12 cellular contexts compared by ENCODE assay signal in genomic region chr6:20868397-20869185, GRCh38.
A peak's percentile ranks its signal among the peaks of the same experiment; 100 is the strongest.
DNase-seq lines count a peak whose midpoint lies in the region; ATAC-seq, FAIRE-seq and TF ChIP-seq lines count a peak whose summit lies in the region.
"Had no signal": no experiment of that assay in that cellular context is flagged by ENCODE, and none has a peak within 500 bp of the region (broad histone marks: within the 10 kb centered on the region; RNA-seq: fewer than 3 reads in every experiment).

No MANE protein-coding gene starts in this region.

- H3K4me1 ChIP-seq in iPS-20b (ENCODE audit: insufficient read depth, low read length) = peaks cover 45% of the 10 kb centered on the region

- H3K36me3 ChIP-seq in iPS-20b (ENCODE audit: insufficient read depth, low read depth, low read length) = no peaks in the 10 kb centered on the region
- H3K36me3 ChIP-seq: HAP-1, SJSA1 had no signal

- ATAC-seq in HG02759 (IDR thresholded peaks at IDR 0.05; ENCODE audit: unreplicated experiment) = no peak

- H3K9ac ChIP-seq in iPS-20b (ENCODE audit: low read depth, low read length) = peak overlapping the region; percentile 39; the same call in 1 of the 2 replicates

- H3K9me3 ChIP-seq in iPS-20b (ENCODE audit: insufficient read depth, low read depth, low read length) = no peaks in the 10 kb centered on the region
- H3K9me3 ChIP-seq: HAP-1, SJSA1 had no signal

- no peak for DNase-seq in D721Med (ENCODE audit: insufficient read length, low spot score)
- peak; percentile 99 for DNase-seq in NCI-H146 (lab: John Stamatoyannopoulos, UW)
- DNase-seq in NCI-H524 treated with DMSO at 0.1 percent for 48 hours (lab: John Stamatoyannopoulos, UW) = peak; percentile 97
- no peak for DNase-seq in glomerular visceral epithelial cell (ENCODE audit: extremely low spot score)
- no peak for DNase-seq in RPMI8226
- DNase-seq in activated naive CD4-positive, alpha-beta T cell (lab: John Stamatoyannopoulos, UW) = no peak
- DNase-seq: immature natural killer cell; stimulated activated naive CD4-positive, alpha-beta T cell had no signal

- TF ChIP-seq CTCF in D721Med (IDR thresholded peaks at IDR 0.05; ENCODE audit: insufficient read depth, missing control alignments) = no peak

- peak overlapping the region; percentile 17 for H3K4me3 ChIP-seq in iPS-20b (ENCODE audit: low read length)
- H3K4me3 ChIP-seq: HAP-1, SJSA1 had no signal

- FAIRE-seq in D721Med (lab: Jason Lieb, UNC) = peak; percentile 82

- H3K27ac ChIP-seq in iPS-20b (ENCODE audit: low read length) = no peak overlapping the region
- H3K27ac ChIP-seq: SJSA1 had no signal

- no peaks in the 10 kb centered on the region for H3K27me3 ChIP-seq in iPS-20b (ENCODE audit: insufficient read depth, low read length)
- H3K27me3 ChIP-seq: SJSA1 had no signal

Comparison
In these comparisons a context has a peak if more than half of its experiments do, and no peak if none do; other contexts are left out.
1. DNase-seq: peak in NCI-H146 (single experiment) and NCI-H524 treated with DMSO at 0.1 percent for 48 hours (single experiment); none in D721Med (single experiment), glomerular visceral epithelial cell (single experiment), RPMI8226 (single experiment) and activated naive CD4-positive, alpha-beta T cell (0 of 4).